In the genomic region with DNA sequence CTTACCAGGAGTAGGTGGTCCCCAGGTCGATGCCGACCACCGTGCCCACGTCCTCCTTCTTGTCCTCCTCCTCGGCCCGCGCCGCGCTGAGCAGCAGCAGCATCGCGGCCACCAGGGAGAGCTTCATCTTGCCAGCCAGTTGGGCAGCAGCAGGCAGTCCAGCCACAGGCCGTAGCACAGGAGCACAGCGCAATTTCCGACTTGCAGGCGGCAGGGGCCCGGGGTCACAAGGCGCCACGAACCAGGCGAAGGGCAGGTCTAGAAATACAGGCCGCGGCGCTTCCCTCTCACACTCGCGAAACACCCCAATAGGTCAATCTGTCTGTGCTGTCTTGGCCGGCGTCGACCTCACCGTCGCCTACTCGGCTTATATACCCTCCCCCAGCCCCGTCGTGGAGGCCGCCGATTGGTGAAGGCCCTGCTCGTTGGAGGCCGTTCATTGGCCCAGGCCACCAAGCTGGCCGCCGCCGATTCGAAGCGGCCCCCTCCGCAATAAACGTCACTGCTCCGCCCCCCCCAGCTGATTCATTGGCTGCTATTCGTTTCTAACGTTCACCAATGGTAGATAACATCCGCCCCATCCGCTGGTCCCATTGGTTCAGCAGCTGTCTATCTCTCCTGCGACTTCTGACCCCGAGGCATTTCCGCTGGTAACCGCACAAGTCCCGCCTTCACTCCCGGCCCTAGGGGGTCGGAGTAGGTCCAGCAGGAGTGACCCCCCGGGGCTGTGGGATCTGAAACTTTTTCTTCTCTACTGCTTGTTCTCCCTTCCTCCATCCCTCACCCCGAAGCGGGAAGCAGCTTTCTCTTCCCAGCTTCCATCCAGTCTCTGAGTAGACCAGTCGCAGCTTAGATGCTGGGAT, we compare ENCODE assay signal across 1 cellular context.
TF ChIP-seq lines count a peak whose summit lies in the region.

Gene HSPA5 (minus strand): TSS at position 344 of the 863 bp plus-strand sequence. CDS start 217 bp downstream, at position 127.

TF ChIP-seq in HepG2, 621 proteins besides CTCF, POLR2A, EP300 and RAD21 (continued from another document and continues in another):
- TF ChIP-seq, protein P1, sequence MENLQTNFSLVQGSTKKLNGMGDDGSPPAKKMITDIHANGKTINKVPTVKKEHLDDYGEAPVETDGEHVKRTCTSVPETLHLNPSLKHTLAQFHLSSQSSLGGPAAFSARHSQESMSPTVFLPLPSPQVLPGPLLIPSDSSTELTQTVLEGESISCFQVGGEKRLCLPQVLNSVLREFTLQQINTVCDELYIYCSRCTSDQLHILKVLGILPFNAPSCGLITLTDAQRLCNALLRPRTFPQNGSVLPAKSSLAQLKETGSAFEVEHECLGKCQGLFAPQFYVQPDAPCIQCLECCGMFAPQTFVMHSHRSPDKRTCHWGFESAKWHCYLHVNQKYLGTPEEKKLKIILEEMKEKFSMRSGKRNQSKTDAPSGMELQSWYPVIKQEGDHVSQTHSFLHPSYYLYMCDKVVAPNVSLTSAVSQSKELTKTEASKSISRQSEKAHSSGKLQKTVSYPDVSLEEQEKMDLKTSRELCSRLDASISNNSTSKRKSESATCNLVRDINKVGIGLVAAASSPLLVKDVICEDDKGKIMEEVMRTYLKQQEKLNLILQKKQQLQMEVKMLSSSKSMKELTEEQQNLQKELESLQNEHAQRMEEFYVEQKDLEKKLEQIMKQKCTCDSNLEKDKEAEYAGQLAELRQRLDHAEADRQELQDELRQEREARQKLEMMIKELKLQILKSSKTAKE (CRISPR knock-in tag; IDR thresholded peaks at IDR 0.05; ENCODE audit: borderline replicate concordance) = no peak
- TF ChIP-seq TRAFD1 (CRISPR knock-in tag; IDR thresholded peaks at IDR 0.05; ENCODE audit: borderline replicate concordance) (no peak), IRF9 (CRISPR knock-in tag; IDR thresholded peaks at IDR 0.05; ENCODE audit: borderline replicate concordance) (peak; percentile 91), ZNF335 (CRISPR knock-in tag; IDR thresholded peaks at IDR 0.05) (peak; percentile 82; the same call in 1 of the 2 replicates), POLR2G (IDR thresholded peaks at IDR 0.05; ENCODE audit: low read depth, low read length) (peak; percentile 98), SCMH1 (CRISPR knock-in tag; IDR thresholded peaks at IDR 0.05; ENCODE audit: borderline replicate concordance) (no peak), RFX1 (IDR thresholded peaks at IDR 0.05) (no peak), NFYC (CRISPR knock-in tag; IDR thresholded peaks at IDR 0.05) (peak; percentile 94), SP5 (CRISPR knock-in tag; IDR thresholded peaks at IDR 0.05; ENCODE audit: borderline replicate concordance, low read depth) (peak; percentile 40; the same call in 1 of the 2 replicates), ELF1 (CRISPR knock-in tag; IDR thresholded peaks at IDR 0.05) (peak; percentile 52), ZC3H13 (CRISPR knock-in tag; IDR thresholded peaks at IDR 0.05) (peak; percentile 83), ZNF615 (CRISPR knock-in tag; IDR thresholded peaks at IDR 0.05; ENCODE audit: borderline replicate concordance) (no peak), KLF9 (CRISPR knock-in tag; IDR thresholded peaks at IDR 0.05; ENCODE audit: low read depth) (0 out of 2 replicates have a peak, but pooled peaks have one; percentile 5), FOXA1 (IDR thresholded peaks at IDR 0.05) (no peak), FOXA1 (CRISPR knock-in tag; IDR thresholded peaks at IDR 0.05) (peak; percentile 21; the same call in 1 of the 2 replicates), PLRG1 (conservative IDR thresholded peaks at IDR 0.05) (no peak), SRSF4 (IDR thresholded peaks at IDR 0.05; ENCODE audit: low read depth, low read length, poor library complexity, severe bottlenecking) (peak; percentile 93), CEBPB (IDR thresholded peaks at IDR 0.05; ENCODE audit: borderline replicate concordance, low read depth, low read length) (no peak), ZFP82 (CRISPR knock-in tag; IDR thresholded peaks at IDR 0.05; ENCODE audit: borderline replicate concordance) (0 out of 2 replicates have a peak, but pooled peaks have one; percentile 65), ZNF34 (CRISPR knock-in tag; IDR thresholded peaks at IDR 0.05; ENCODE audit: borderline replicate concordance) (0 out of 2 replicates have a peak, but pooled peaks have one; percentile 37), REST (IDR thresholded peaks at IDR 0.05; ENCODE audit: borderline replicate concordance in 1 of 2, low read depth in 1 of 2, low read length in 2 of 2) (peak in 1 of 2 experiments; percentile 47; a peak in 1 of 4 replicates), KMT2B (CRISPR knock-in tag; IDR thresholded peaks at IDR 0.05) (peak; percentile 20; the same call in 1 of the 2 replicates), KDM1A (CRISPR knock-in tag; IDR thresholded peaks at IDR 0.05) (no peak), ZNF83 (CRISPR knock-in tag; IDR thresholded peaks at IDR 0.05; ENCODE audit: borderline replicate concordance) (0 out of 2 replicates have a peak, but pooled peaks have one; percentile 18), ZNF552 (CRISPR knock-in tag; IDR thresholded peaks at IDR 0.05; ENCODE audit: borderline replicate concordance) (0 out of 2 replicates have a peak, but pooled peaks have one; percentile 20), SKI (IDR thresholded peaks at IDR 0.05; ENCODE audit: partially characterized antibody) (peak; percentile 56), TAF15 (IDR thresholded peaks at IDR 0.05; ENCODE audit: low read depth, low read length, poor library complexity, severe bottlenecking) (peak; percentile 77), ZNF772 (CRISPR knock-in tag; IDR thresholded peaks at IDR 0.05) (peak; percentile 82; the same call in 1 of the 2 replicates), KDM3A (CRISPR knock-in tag; IDR thresholded peaks at IDR 0.05; ENCODE audit: low read depth) (0 out of 2 replicates have a peak, but pooled peaks have one; percentile 18), NCOR1 (IDR thresholded peaks at IDR 0.05; ENCODE audit: borderline replicate concordance, low read length) (no peak; the same call in 1 of the 2 replicates), RBAK (CRISPR knock-in tag; IDR thresholded peaks at IDR 0.05) (no peak), ZMAT5 (CRISPR knock-in tag; IDR thresholded peaks at IDR 0.05; ENCODE audit: borderline replicate concordance, low read depth) (no peak), DR1 (CRISPR knock-in tag; IDR thresholded peaks at IDR 0.05) (peak; percentile 83), TFDP2 (CRISPR knock-in tag; IDR thresholded peaks at IDR 0.05) (no peak), TARDBP (CRISPR knock-in tag; IDR thresholded peaks at IDR 0.05) (no peak), PRPF4 (IDR thresholded peaks at IDR 0.05; ENCODE audit: low read depth, low read length, poor library complexity, severe bottlenecking) (no peak), CCAR2 (optimal IDR thresholded peaks at IDR 0.05; ENCODE audit: low read depth, low read length) (no peak), NFKBIZ (CRISPR knock-in tag; IDR thresholded peaks at IDR 0.05) (peak; percentile 31; the same call in 1 of the 2 replicates), ZNF333 (CRISPR knock-in tag; IDR thresholded peaks at IDR 0.05; ENCODE audit: borderline replicate concordance) (peak; percentile 93; the same call in 1 of the 2 replicates), GTF2F1 (IDR thresholded peaks at IDR 0.05; ENCODE audit: low read length) (peak; percentile 89), PLSCR1 (CRISPR knock-in tag; IDR thresholded peaks at IDR 0.05; ENCODE audit: borderline replicate concordance) (no peak), SIN3A (IDR thresholded peaks at IDR 0.05; ENCODE audit: borderline replicate concordance, low read depth, low read length) (peak; percentile 73; the same call in 1 of the 2 replicates), FOXJ3 (CRISPR knock-in tag; IDR thresholded peaks at IDR 0.05; ENCODE audit: borderline replicate concordance) (no peak; the same call in 1 of the 2 replicates)
- TF ChIP-seq, protein P2, sequence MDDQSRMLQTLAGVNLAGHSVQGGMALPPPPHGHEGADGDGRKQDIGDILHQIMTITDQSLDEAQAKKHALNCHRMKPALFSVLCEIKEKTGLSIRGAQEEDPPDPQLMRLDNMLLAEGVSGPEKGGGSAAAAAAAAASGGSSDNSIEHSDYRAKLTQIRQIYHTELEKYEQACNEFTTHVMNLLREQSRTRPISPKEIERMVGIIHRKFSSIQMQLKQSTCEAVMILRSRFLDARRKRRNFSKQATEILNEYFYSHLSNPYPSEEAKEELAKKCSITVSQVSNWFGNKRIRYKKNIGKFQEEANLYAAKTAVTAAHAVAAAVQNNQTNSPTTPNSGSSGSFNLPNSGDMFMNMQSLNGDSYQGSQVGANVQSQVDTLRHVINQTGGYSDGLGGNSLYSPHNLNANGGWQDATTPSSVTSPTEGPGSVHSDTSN (CRISPR knock-in tag; IDR thresholded peaks at IDR 0.05; ENCODE audit: borderline replicate concordance) = 0 out of 2 replicates have a peak, but pooled peaks have one; percentile 7
- TF ChIP-seq, protein P3, sequence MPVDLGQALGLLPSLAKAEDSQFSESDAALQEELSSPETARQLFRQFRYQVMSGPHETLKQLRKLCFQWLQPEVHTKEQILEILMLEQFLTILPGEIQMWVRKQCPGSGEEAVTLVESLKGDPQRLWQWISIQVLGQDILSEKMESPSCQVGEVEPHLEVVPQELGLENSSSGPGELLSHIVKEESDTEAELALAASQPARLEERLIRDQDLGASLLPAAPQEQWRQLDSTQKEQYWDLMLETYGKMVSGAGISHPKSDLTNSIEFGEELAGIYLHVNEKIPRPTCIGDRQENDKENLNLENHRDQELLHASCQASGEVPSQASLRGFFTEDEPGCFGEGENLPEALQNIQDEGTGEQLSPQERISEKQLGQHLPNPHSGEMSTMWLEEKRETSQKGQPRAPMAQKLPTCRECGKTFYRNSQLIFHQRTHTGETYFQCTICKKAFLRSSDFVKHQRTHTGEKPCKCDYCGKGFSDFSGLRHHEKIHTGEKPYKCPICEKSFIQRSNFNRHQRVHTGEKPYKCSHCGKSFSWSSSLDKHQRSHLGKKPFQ (CRISPR knock-in tag; IDR thresholded peaks at IDR 0.05; ENCODE audit: insufficient replicate concordance) = no peak
